In genomic region chr3:12981631-12982265, GRCh38 we compare ENCODE assay signal across 17 cellular contexts.
DNase-seq lines count a peak whose midpoint lies in the region; ATAC-seq and TF ChIP-seq lines count a peak whose summit lies in the region.
"Had no signal": no experiment of that assay in that cellular context is flagged by ENCODE, and none has a peak within 500 bp of the region (broad histone marks: within the 10 kb centered on the region; RNA-seq: fewer than 3 reads in every experiment).

No MANE protein-coding gene starts in this region.

- intact Hi-C loops in PC-9 (cut with micrococcal nuclease; ENCODE audit: unreplicated experiment): no loop called here

- H3K36me3 ChIP-seq in BLaER1 treated with 17β-estradiol and CSF1 and Interleukin-3, amounts not matched to agents 10 nM and 100 nM: peaks cover 0 to 77% (median 16%) of the 10 kb centered on the region in 11 experiments; a peak in 15 of 22 replicates
- H3K36me3 ChIP-seq in DND-41 (ENCODE audit: insufficient read depth, low read length) (no peaks in the 10 kb centered on the region), GM23338 (ENCODE audit: insufficient read depth) (no peaks in the 10 kb centered on the region), PC-9 (ENCODE audit: low read depth) (no peaks in the 10 kb centered on the region)
- H3K36me3 ChIP-seq: cardiac muscle cell, pancreas had no signal

- ATAC-seq in DND-41 (ENCODE audit: insufficient read depth, low read depth): peak; percentile 34; the same call in 2 of the 3 replicates
- no peak for ATAC-seq in T-helper 17 cell
- peak; percentile 16 to 24 for ATAC-seq in naive thymus-derived CD8-positive, alpha-beta T cell
- no peak for ATAC-seq in GM23338
- ATAC-seq: esophagus mucosa, pancreas, SK-N-SH treated with all-trans-retinoic acid at 6 μM for 48 hours had no signal

- peaks cover 74 to 100% (median 98%) of the 10 kb centered on the region in 11 experiments for H4K20me1 ChIP-seq in BLaER1 treated with 17β-estradiol and CSF1 and Interleukin-3, amounts not matched to agents 10 nM and 100 nM
- H4K20me1 ChIP-seq in DND-41 (ENCODE audit: insufficient read depth, low read length) (no peaks in the 10 kb centered on the region; the same call in 1 of the 2 replicates), GM23338 (replicated peaks; ENCODE audit: insufficient read depth) (no peaks in the 10 kb centered on the region), PC-9 (ENCODE audit: insufficient read depth) (peaks cover 36% of the 10 kb centered on the region)

- POLR2A ChIA-PET in naive thymus-derived CD8-positive, alpha-beta T cell (lab: Charles Lee): interaction anchor here (0.7 to 1.4 kb wide), 2 partner anchors 11 to 17 kb away, joined by 4 to 5 read pairs; no protein-coding TSS in a partner anchor
- POLR2A ChIA-PET in PC-9 (lab: Charles Lee; ENCODE audit: unreplicated experiment): interaction anchor here (0.6 kb wide), 1 partner anchor 11 kb away, joined by 3 read pairs; no protein-coding TSS in a partner anchor

- H3K9me2 ChIP-seq in GM23338 (ENCODE audit: insufficient read depth) (no peaks in the 10 kb centered on the region), PC-9 (ENCODE audit: insufficient read depth) (no peaks in the 10 kb centered on the region)

- H3K36me3 Mint-ChIP-seq in T-helper 17 cell (ENCODE audit: low read depth): no peaks in the 10 kb centered on the region
- H3K36me3 Mint-ChIP-seq in naive thymus-derived CD8-positive, alpha-beta T cell: peaks cover 0 to 22% (median 0%) of the 10 kb centered on the region in 3 donors
- H3K36me3 Mint-ChIP-seq in GM23338 (ENCODE audit: low read depth): no peaks in the 10 kb centered on the region

- H3K27me3 Mint-ChIP-seq in T-helper 17 cell: no peaks in the 10 kb centered on the region
- no peaks in the 10 kb centered on the region for H3K27me3 Mint-ChIP-seq in naive thymus-derived CD8-positive, alpha-beta T cell
- peaks cover 4% of the 10 kb centered on the region for H3K27me3 Mint-ChIP-seq in GM23338 (ENCODE audit: insufficient read depth, low read depth, poor library complexity)

- H3F3A ChIP-seq in GM23338 (replicated peaks; ENCODE audit: low read depth) (no peaks in the 10 kb centered on the region), PC-9 (ENCODE audit: insufficient read depth, low read depth) (no peaks in the 10 kb centered on the region; the same call in 1 of the 2 replicates)

- H3K9me3 ChIP-seq in BLaER1 treated with 17β-estradiol and CSF1 and Interleukin-3, amounts not matched to agents 10 nM and 100 nM (replicated peaks in 1 of 11): no peaks in the 10 kb centered on the region
- no peaks in the 10 kb centered on the region for H3K9me3 ChIP-seq in DND-41 (ENCODE audit: insufficient read depth, low read length, severe bottlenecking)
- no peaks in the 10 kb centered on the region for H3K9me3 ChIP-seq in T-helper 17 cell (ENCODE audit: control insufficient read depth, low read length, poor library complexity, severe bottlenecking)
- no peaks in the 10 kb centered on the region for H3K9me3 ChIP-seq in PC-9 (ENCODE audit: insufficient read depth, low read depth)
- H3K9me3 ChIP-seq: pancreas had no signal

- DNase-seq in DND-41: peak; percentile 39
- no peak for DNase-seq in T-helper 17 cell
- no peak for DNase-seq in naive thymus-derived CD8-positive, alpha-beta T cell
- no peak for DNase-seq in GM23338 (ENCODE audit: low spot score)
- no peak for DNase-seq in PC-9
- DNase-seq in superior temporal gyrus (ENCODE audit: extremely low spot score): no peak
- DNase-seq: activated CD4-positive, alpha-beta T cell treated with anti-CD3 and anti-CD28 coated beads, Interleukin-2, amount 50 U/mL, for 48 hours; activated T-cell treated with anti-CD3 and anti-CD28 coated beads, Interleukin-2, amount 50 U/mL, for 48 hours; amniotic stem cell; NCI-H1417 treated with DMSO at 0.1 percent for 48 hours; NCI-H526; stimulated activated CD4-positive, alpha-beta T cell treated with anti-CD3 and anti-CD28 coated beads, Interleukin-2, amount 100 ng/mL, for 48 hours had no signal

- no peaks in the 10 kb centered on the region for H3K27me3 ChIP-seq in BLaER1 treated with 17β-estradiol and CSF1 and Interleukin-3, amounts not matched to agents 10 nM and 100 nM
- no peaks in the 10 kb centered on the region for H3K27me3 ChIP-seq in DND-41 (ENCODE audit: insufficient read depth, low read length, poor library complexity)
- H3K27me3 ChIP-seq in GM23338 (ENCODE audit: insufficient read depth): no peaks in the 10 kb centered on the region
- no peaks in the 10 kb centered on the region for H3K27me3 ChIP-seq in PC-9 (ENCODE audit: insufficient read depth, low read depth)
- H3K27me3 ChIP-seq: cardiac muscle cell, pancreas had no signal

- H3K9me3 Mint-ChIP-seq in naive thymus-derived CD8-positive, alpha-beta T cell: no peaks in the 10 kb centered on the region
- no peaks in the 10 kb centered on the region for H3K9me3 Mint-ChIP-seq in GM23338

- no TSS peak for BruUV-seq in PC-9 (replicated peaks; lab: Mats Ljungman, UMichigan)

- H3K27ac Mint-ChIP-seq in T-helper 17 cell: peak overlapping the region; percentile 57
- peak overlapping the region in 6 of 10 donors; percentile 22 to 66 (median 44) for H3K27ac Mint-ChIP-seq in naive thymus-derived CD8-positive, alpha-beta T cell
- no peak overlapping the region for H3K27ac Mint-ChIP-seq in GM23338

- H3K4me3 Mint-ChIP-seq in T-helper 17 cell: no peak overlapping the region
- no peak overlapping the region for H3K4me3 Mint-ChIP-seq in naive thymus-derived CD8-positive, alpha-beta T cell
- no peak overlapping the region for H3K4me3 Mint-ChIP-seq in GM23338

- CTCF ChIA-PET in PC-9 (lab: Charles Lee): no interaction called here

- peaks cover 44 to 80% (median 72%) of the 10 kb centered on the region in 10 experiments for H3K4me1 ChIP-seq in BLaER1 treated with 17β-estradiol and CSF1 and Interleukin-3, amounts not matched to agents 10 nM and 100 nM
- H3K4me1 ChIP-seq in DND-41 (ENCODE audit: insufficient read depth, low read length) (peaks cover 26% of the 10 kb centered on the region), GM23338 (ENCODE audit: insufficient read depth) (peaks cover 29% of the 10 kb centered on the region), PC-9 (replicated peaks; ENCODE audit: insufficient read depth) (no peaks in the 10 kb centered on the region)

- H3K4me1 Mint-ChIP-seq in T-helper 17 cell (peaks cover 33% of the 10 kb centered on the region), GM23338 (peaks cover 56% of the 10 kb centered on the region)
- H3K4me1 Mint-ChIP-seq in naive thymus-derived CD8-positive, alpha-beta T cell: peaks cover 28 to 69% (median 62%) of the 10 kb centered on the region in 4 donors

- H3K4me2 ChIP-seq in BLaER1 treated with 17β-estradiol and CSF1 and Interleukin-3, amounts not matched to agents 10 nM and 100 nM: peak overlapping the region in 10 of 11 experiments; percentile 59 to 90 (median 84); a peak in 18 of 22 replicates
- no peak overlapping the region for H3K4me2 ChIP-seq in DND-41 (ENCODE audit: insufficient read depth, low read length)
- no peak overlapping the region for H3K4me2 ChIP-seq in GM23338
- no peak overlapping the region for H3K4me2 ChIP-seq in PC-9

- peak overlapping the region in 2 of 11 experiments; percentile 16 to 25; a peak in 1 of 22 replicates for H3K9ac ChIP-seq in BLaER1 treated with 17β-estradiol and CSF1 and Interleukin-3, amounts not matched to agents 10 nM and 100 nM
- H3K9ac ChIP-seq in DND-41 (ENCODE audit: low read depth, low read length): no peak overlapping the region

- no peaks in the 10 kb centered on the region for H3K79me2 ChIP-seq in DND-41 (ENCODE audit: insufficient read depth, low read length)
- H3K79me2 ChIP-seq in GM23338 (replicated peaks; ENCODE audit: insufficient read depth): no peaks in the 10 kb centered on the region
- H3K79me2 ChIP-seq in PC-9 (ENCODE audit: low read depth): peaks cover 9% of the 10 kb centered on the region; the same call in 1 of the 2 replicates

- no peak for TF ChIP-seq CTCF in DND-41 (IDR thresholded peaks at IDR 0.05; ENCODE audit: borderline replicate concordance, extremely low read depth, low read length, poor library complexity, severe bottlenecking)
- no peak for TF ChIP-seq CTCF in GM23338 (conservative IDR thresholded peaks at IDR 0.05; ENCODE audit: low read depth in 2 of 2)
- TF ChIP-seq CTCF in PC-9 (conservative IDR thresholded peaks at IDR 0.05): no peak

- H3K4me3 ChIP-seq in BLaER1 treated with 17β-estradiol and CSF1 and Interleukin-3, amounts not matched to agents 10 nM and 100 nM: no peak overlapping the region
- H3K4me3 ChIP-seq in DND-41 (ENCODE audit: low read depth in 1 of 2, low read length in 2 of 2) (no peak overlapping the region), GM23338 (no peak overlapping the region), PC-9 (no peak overlapping the region)
- H3K4me3 ChIP-seq: cardiac muscle cell, pancreas had no signal

- peak overlapping the region in 4 of 11 experiments; percentile 3 to 54 (median 38); a peak in 6 of 22 replicates for H3K27ac ChIP-seq in BLaER1 treated with 17β-estradiol and CSF1 and Interleukin-3, amounts not matched to agents 10 nM and 100 nM
- H3K27ac ChIP-seq in DND-41 (ENCODE audit: low read length): peak overlapping the region; percentile 3; the same call in 1 of the 2 replicates
- no peak overlapping the region for H3K27ac ChIP-seq in GM23338 (ENCODE audit: low read depth)
- H3K27ac ChIP-seq in PC-9: no peak overlapping the region
- H3K27ac ChIP-seq: cardiac muscle cell, pancreas had no signal

- H2AFZ ChIP-seq in DND-41 (ENCODE audit: low read depth, low read length) (no peak overlapping the region), GM23338 (no peak overlapping the region), PC-9 (no peak overlapping the region)

TF ChIP-seq in GM23338, 12 proteins besides CTCF, POLR2A, EP300 and RAD21 (continues in another document):
- TF ChIP-seq EZH2 (IDR thresholded peaks at IDR 0.05; ENCODE audit: low read depth, unreplicated experiment) (no peak), CREB1 (CRISPR knock-in tag; IDR thresholded peaks at IDR 0.05; ENCODE audit: low read depth) (no peak), ZNF331 (CRISPR knock-in tag; IDR thresholded peaks at IDR 0.05; ENCODE audit: low read depth) (no peak), STAT1 (IDR thresholded peaks at IDR 0.05; ENCODE audit: unreplicated experiment) (no peak)

Comparison
In these comparisons a context has a peak if more than half of its experiments do, and no peak if none do; other contexts are left out.
1. H3K4me2 ChIP-seq: peak in BLaER1 treated with 17β-estradiol and CSF1 and Interleukin-3, amounts not matched to agents 10 nM and 100 nM (10 of 11); none in DND-41 (single experiment), GM23338 (single experiment) and PC-9 (single experiment).
2. ATAC-seq: peak in DND-41 (single experiment) and naive thymus-derived CD8-positive, alpha-beta T cell (2 of 2); none in T-helper 17 cell (single experiment) and GM23338 (single experiment).